Comparison of ENCODE assay signal across 18 cellular contexts in genomic region chr12:3105690-3106479, GRCh38. TPM values are rescaled to one million over a fixed set of nuclear protein-coding genes. Genes with fewer than 3 reads are reported as not detected.
DNase-seq lines count a peak whose midpoint lies in the region; FAIRE-seq and TF ChIP-seq lines count a peak whose summit lies in the region.
"Had no signal": no experiment of that assay in that cellular context is flagged by ENCODE, and none has a peak within 500 bp of the region (broad histone marks: within the 10 kb centered on the region; RNA-seq: fewer than 3 reads in every experiment).

No MANE protein-coding gene starts in this region.

- DNase-seq in NCI-H2107 treated with DMSO at 0.1 percent for 48 hours (lab: John Stamatoyannopoulos, UW; ENCODE audit: unreplicated experiment) (peak; percentile 60), NCI-H2107 (lab: John Stamatoyannopoulos, UW) (no peak), mesothelial cell of epicardium (ENCODE audit: low spot score in 2 of 2, unreplicated experiment in 2 of 2) (no peak), urothelium cell line (ENCODE audit: low spot score) (no peak), NCI-H1092 (lab: John Stamatoyannopoulos, UW) (no peak), SKM-1 treated with dmso at 0.1 percent for 144 hours (lab: John Stamatoyannopoulos, UW; ENCODE audit: unreplicated experiment) (no peak), pons (ENCODE audit: low spot score) (no peak)
- DNase-seq: activated CD4-positive, alpha-beta T cell treated with anti-CD3 and anti-CD28 coated beads for 48 hours; brain microvascular endothelial cell; COR-L47; cortex of kidney; DND-41; hippocampal formation; NCI-H2029 treated with DMSO at 0.1 percent for 48 hours; pancreas had no signal

- FAIRE-seq in urothelium cell line (lab: Jason Lieb, UNC) = peak; percentile 97
- FAIRE-seq: pancreas had no signal

- H3K4me3 Mint-ChIP-seq in brain = peak overlapping the region in 3 of 5 experiments; percentile 10 to 41 (median 35)
- no peak overlapping the region for H3K4me3 Mint-ChIP-seq in mesothelial cell of epicardium
- H3K4me3 Mint-ChIP-seq: stimulated activated effector memory CD8-positive, alpha-beta T cell treated with anti-CD3 and anti-CD28 coated beads, Interleukin-12 subunit alpha, Interleukin-12 subunit beta, amount 100 ng/mL, for 72 hours; T-cell had no signal

- H3K4me1 Mint-ChIP-seq in brain (peaks cover 54% of the 10 kb centered on the region), mesothelial cell of epicardium (peaks cover 56% of the 10 kb centered on the region)
- H3K4me1 Mint-ChIP-seq: stimulated activated effector memory CD8-positive, alpha-beta T cell treated with anti-CD3 and anti-CD28 coated beads, Interleukin-12 subunit alpha, Interleukin-12 subunit beta, amount 100 ng/mL, for 72 hours; T-cell had no signal

- H3K27ac Mint-ChIP-seq in brain (peak overlapping the region; percentile 71 to 90 (median 84)), mesothelial cell of epicardium (peak overlapping the region; percentile 94)
- H3K27ac Mint-ChIP-seq: stimulated activated effector memory CD8-positive, alpha-beta T cell treated with anti-CD3 and anti-CD28 coated beads, Interleukin-12 subunit alpha, Interleukin-12 subunit beta, amount 100 ng/mL, for 72 hours; T-cell had no signal

- peaks cover 0 to 7% (median 0%) of the 10 kb centered on the region in 5 experiments for H3K9me3 Mint-ChIP-seq in brain
- H3K9me3 Mint-ChIP-seq in mesothelial cell of epicardium = no peaks in the 10 kb centered on the region
- H3K9me3 Mint-ChIP-seq: stimulated activated effector memory CD8-positive, alpha-beta T cell treated with anti-CD3 and anti-CD28 coated beads, Interleukin-12 subunit alpha, Interleukin-12 subunit beta, amount 100 ng/mL, for 72 hours had no signal

- H3K27me3 Mint-ChIP-seq in brain = peaks cover 3% of the 10 kb centered on the region
- no peaks in the 10 kb centered on the region for H3K27me3 Mint-ChIP-seq in mesothelial cell of epicardium (ENCODE audit: low read depth)

- TF ChIP-seq CTCF in brain (conservative IDR thresholded peaks at IDR 0.05) (no peak), mesothelial cell of epicardium (IDR thresholded peaks at IDR 0.05; ENCODE audit: unreplicated experiment) (no peak)

- peaks cover 1% of the 10 kb centered on the region for H3K36me3 Mint-ChIP-seq in brain
- H3K36me3 Mint-ChIP-seq in mesothelial cell of epicardium = peaks cover 2% of the 10 kb centered on the region
- H3K36me3 Mint-ChIP-seq: stimulated activated effector memory CD8-positive, alpha-beta T cell treated with anti-CD3 and anti-CD28 coated beads, Interleukin-12 subunit alpha, Interleukin-12 subunit beta, amount 100 ng/mL, for 72 hours; T-cell had no signal

RNA-seq across cellular contexts. Expression of gene TSPAN9, which starts 28.7 kb away (rescaled TPM):
- 9.1 TPM for polyA plus RNA-seq in brain (ENCODE audit: insufficient read depth, low read depth, low replicate concordance)
- 46.7 to 49.4 TPM (median 48.8 TPM) in 3 replicates for total RNA-seq in mesothelial cell of epicardium
